Comparison of ENCODE assay signal across 7 cellular contexts in the genomic region with DNA sequence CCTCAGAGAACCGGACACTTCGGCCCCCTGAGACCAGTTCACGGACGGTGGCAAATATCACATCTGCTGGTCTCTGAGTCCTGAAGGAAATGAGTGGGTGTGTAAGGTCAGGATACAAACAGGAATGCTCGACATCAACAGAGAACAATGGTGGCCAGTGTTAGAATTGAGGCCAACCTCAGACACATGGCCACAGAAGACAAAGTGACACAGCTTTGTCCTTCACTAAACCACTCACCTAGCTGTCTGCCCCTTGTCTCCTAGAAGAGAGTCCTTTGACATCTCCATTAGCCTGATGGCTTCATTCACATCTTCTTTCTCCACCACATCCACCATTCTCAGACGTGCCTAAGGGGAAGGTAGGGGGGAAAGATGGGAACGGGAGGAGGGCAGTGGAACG. TPM values are rescaled to one million over a fixed set of nuclear protein-coding genes. Genes with fewer than 3 reads are reported as not detected.
DNase-seq lines count a peak whose midpoint lies in the region; ATAC-seq and TF ChIP-seq lines count a peak whose summit lies in the region.
"Had no signal": no experiment of that assay in that cellular context is flagged by ENCODE, and none has a peak within 500 bp of the region (broad histone marks: within the 10 kb centered on the region; RNA-seq: fewer than 3 reads in every experiment).

No MANE protein-coding gene starts in this region.

- no peaks in the 10 kb centered on the region for H3K27me3 ChIP-seq in HCT116 (ENCODE audit: insufficient read depth, low read length)
- H3K27me3 ChIP-seq: BLaER1, spleen had no signal

- RAD21 ChIA-PET in HCT116 (lab: Charles Lee; ENCODE audit: low non-redundant PET in 1 of 2, low total read pairs in 2 of 2, uncharacterized antibody in 2 of 2, unreplicated experiment in 2 of 2), result no interaction called here

- H3K36me3 ChIP-seq in HCT116 (ENCODE audit: control insufficient read depth in 1 of 2, insufficient read depth in 2 of 2, low read length in 2 of 2), result peaks cover 51 to 72% of the 10 kb centered on the region in 2 experiments

- DNase-seq in HCT116 (ENCODE audit: low read depth, low spot score) (no peak), endothelial cell (ENCODE audit: low spot score) (no peak)
- DNase-seq: NCI-H446 treated with DMSO at 0.1 percent for 48 hours, spleen had no signal

- H3K27ac ChIP-seq in HCT116 (ENCODE audit: low read depth, low read length), result no peak overlapping the region
- H3K27ac ChIP-seq: BLaER1, spleen had no signal

- no peaks in the 10 kb centered on the region for H3K9me3 Mint-ChIP-seq in endothelial cell (ENCODE audit: unreplicated experiment)

- CTCF ChIA-PET in HCT116 (lab: Charles Lee), result no interaction called here

- no peak overlapping the region for H3K4me3 ChIP-seq in HCT116 (replicated peaks in 1 of 2; ENCODE audit: low read depth in 1 of 2, low read length in 2 of 2)
- H3K4me3 ChIP-seq: BLaER1, spleen had no signal

- no peak for TF ChIP-seq POLR2A in HCT116 (IDR thresholded peaks at IDR 0.05; ENCODE audit: borderline replicate concordance, extremely low read depth, insufficient read depth, insufficient read length)

- H3K9me2 ChIP-seq in HCT116 (ENCODE audit: insufficient read depth), result no peaks in the 10 kb centered on the region

- H3K4me1 Mint-ChIP-seq in endothelial cell (ENCODE audit: unreplicated experiment), result peaks cover 58% of the 10 kb centered on the region

- H3K4me1 ChIP-seq in HCT116 (ENCODE audit: control insufficient read depth in 1 of 2, insufficient read depth in 2 of 2, low read length in 2 of 2), result peaks cover 4 to 23% of the 10 kb centered on the region in 2 experiments

- no peak for TF ChIP-seq RAD21 in HCT116 (IDR thresholded peaks at IDR 0.05; ENCODE audit: low read depth)

- H3K79me2 ChIP-seq in HCT116 (ENCODE audit: insufficient read depth, low read length), result peaks cover 62% of the 10 kb centered on the region

- H3K4me3 Mint-ChIP-seq in endothelial cell (ENCODE audit: unreplicated experiment), result peak overlapping the region; percentile 82

- TSS peak; percentile 22 for BruUV-seq in HCT116 (replicated peaks; lab: Mats Ljungman, UMichigan)

- peaks cover 62% of the 10 kb centered on the region for H3K36me3 Mint-ChIP-seq in endothelial cell (ENCODE audit: low read depth, unreplicated experiment)

- H3K27ac Mint-ChIP-seq in endothelial cell (ENCODE audit: unreplicated experiment), result peak overlapping the region; percentile 72

- H2AFZ ChIP-seq in HCT116 (ENCODE audit: low read depth, low read length, poor library complexity, severe bottlenecking), result no peak overlapping the region

- no peak overlapping the region for H3K4me2 ChIP-seq in HCT116 (ENCODE audit: low read length)
- H3K4me2 ChIP-seq: BLaER1 had no signal

- POLR2A ChIA-PET in HCT116 (lab: Charles Lee), result no interaction called here

- intact Hi-C loops in HCT116 (cut with micrococcal nuclease), result no loop called here

- no peak overlapping the region for H3K9ac ChIP-seq in HCT116 (ENCODE audit: low read length)

- peaks cover 30% of the 10 kb centered on the region for H3K27me3 Mint-ChIP-seq in endothelial cell (ENCODE audit: unreplicated experiment)

- peaks cover 15% of the 10 kb centered on the region for H4K20me1 ChIP-seq in HCT116 (ENCODE audit: insufficient read depth)

- no peak for TF ChIP-seq CTCF in HCT116 (IDR thresholded peaks at IDR 0.05 in 2 of 3, conservative IDR thresholded peaks at IDR 0.05 in 1 of 3; ENCODE audit: borderline replicate concordance in 1 of 3, insufficient read depth in 1 of 3, low read depth in 2 of 3, low read length in 2 of 3)
- no peak for TF ChIP-seq CTCF in endothelial cell (IDR thresholded peaks at IDR 0.05; ENCODE audit: unreplicated experiment)

- H3K9me3 ChIP-seq in HCT116 (ENCODE audit: control insufficient read depth in 1 of 2, insufficient read depth in 1 of 2, low read depth in 1 of 2, low read length in 2 of 2), result no peaks in the 10 kb centered on the region
- H3K9me3 ChIP-seq: BLaER1, spleen had no signal

- ATAC-seq in HCT116, result no peak
- ATAC-seq in HG02885 (IDR thresholded peaks at IDR 0.05; ENCODE audit: poor library complexity, unreplicated experiment), result no peak
- no peak for ATAC-seq in HG03354 (IDR thresholded peaks at IDR 0.05; ENCODE audit: poor library complexity, severe bottlenecking, unreplicated experiment)

TF ChIP-seq in HCT116, 20 proteins besides CTCF, POLR2A, EP300 and RAD21:
- no peak for TF ChIP-seq EZH2phosphoT487 (IDR thresholded peaks at IDR 0.05; ENCODE audit: borderline replicate concordance)
TF ChIP-seq in HCT116: peak in this region for 0.

RNA-seq across cellular contexts. Expression of gene COPS6, which starts 4.3 kb away (rescaled TPM):
- total RNA-seq in HCT116 (2021; ENCODE audit: unreplicated experiment) (126 TPM), endothelial cell (ENCODE audit: unreplicated experiment) (82.4 TPM)
- 136 and 154 TPM in 2 replicates for polyA plus RNA-seq in HCT116 (2012)

RNA-seq across cellular contexts. Expression of gene MCM7, which starts 8.1 kb away (rescaled TPM):
- 387 TPM for total RNA-seq in HCT116 (2021; ENCODE audit: unreplicated experiment)
- 273 and 296 TPM in 2 replicates for polyA plus RNA-seq in HCT116 (2012)
- 119 TPM for total RNA-seq in endothelial cell (ENCODE audit: unreplicated experiment)

RNA-seq across cellular contexts. Expression of gene AP4M1, which starts 8.4 kb away (rescaled TPM):
- 20.0 TPM for total RNA-seq in HCT116 (2021; ENCODE audit: unreplicated experiment)
- polyA plus RNA-seq in HCT116 (2012), result 11.9 and 13.8 TPM in 2 replicates
- total RNA-seq in endothelial cell (ENCODE audit: unreplicated experiment), result 17.8 TPM

RNA-seq across cellular contexts. Expression of gene ZNF3, which starts 11.5 kb away (rescaled TPM):
- total RNA-seq in HCT116 (2021; ENCODE audit: unreplicated experiment) (28.2 TPM), endothelial cell (ENCODE audit: unreplicated experiment) (47.7 TPM)
- polyA plus RNA-seq in HCT116 (2012), result 14.5 and 16.0 TPM in 2 replicates

RNA-seq across cellular contexts. Expression of gene TAF6, which starts 26.1 kb away (rescaled TPM):
- total RNA-seq in HCT116 (2021; ENCODE audit: unreplicated experiment), result 67.4 TPM
- polyA plus RNA-seq in HCT116 (2012), result 54.4 and 55.3 TPM in 2 replicates
- total RNA-seq in endothelial cell (ENCODE audit: unreplicated experiment), result 71.8 TPM
